1 cellular context compared by ENCODE assay signal in the genomic region with DNA sequence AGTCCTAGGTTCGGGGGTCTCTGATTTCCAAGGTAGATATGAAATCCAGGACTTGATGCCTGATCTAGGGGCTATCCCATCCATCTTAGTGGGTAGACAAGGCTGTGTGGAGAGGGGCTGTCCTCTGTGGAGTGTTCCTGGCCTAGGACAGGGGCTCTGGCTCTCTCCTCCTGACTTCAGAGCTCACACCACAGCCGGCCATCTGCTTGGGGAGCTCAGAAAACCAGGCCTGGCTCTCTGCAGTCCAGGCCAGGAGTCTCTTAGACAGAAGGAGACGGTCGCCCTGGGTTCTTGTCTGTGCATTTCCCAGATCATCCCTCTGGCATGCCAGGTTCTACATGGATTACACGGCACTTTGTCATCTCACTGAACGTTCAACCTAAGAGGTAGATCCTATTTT.
TF ChIP-seq lines count a peak whose summit lies in the region.

No MANE protein-coding gene starts in this region.

TF ChIP-seq in SK-N-SH, 30 proteins besides CTCF, POLR2A, EP300 and RAD21:
- TF ChIP-seq ELF1 (IDR thresholded peaks at IDR 0.05) (no peak), USF2 (IDR thresholded peaks at IDR 0.05; ENCODE audit: borderline replicate concordance, low read depth, low read length) (no peak), RFX5 (IDR thresholded peaks at IDR 0.05; ENCODE audit: low read length) (no peak), POLR2AphosphoS5 (IDR thresholded peaks at IDR 0.05; ENCODE audit: low read depth, low read length) (no peak), TEAD4 (IDR thresholded peaks at IDR 0.05; ENCODE audit: borderline replicate concordance, insufficient read depth) (no peak), SMC3 (IDR thresholded peaks at IDR 0.05; ENCODE audit: low read depth, low read length) (no peak), PBX3 (IDR thresholded peaks at IDR 0.05) (no peak), NFIC (IDR thresholded peaks at IDR 0.05; ENCODE audit: borderline replicate concordance) (no peak), TAF1 (IDR thresholded peaks at IDR 0.05; ENCODE audit: borderline replicate concordance, low read depth, low read length) (no peak)
- TF ChIP-seq, protein P1, sequence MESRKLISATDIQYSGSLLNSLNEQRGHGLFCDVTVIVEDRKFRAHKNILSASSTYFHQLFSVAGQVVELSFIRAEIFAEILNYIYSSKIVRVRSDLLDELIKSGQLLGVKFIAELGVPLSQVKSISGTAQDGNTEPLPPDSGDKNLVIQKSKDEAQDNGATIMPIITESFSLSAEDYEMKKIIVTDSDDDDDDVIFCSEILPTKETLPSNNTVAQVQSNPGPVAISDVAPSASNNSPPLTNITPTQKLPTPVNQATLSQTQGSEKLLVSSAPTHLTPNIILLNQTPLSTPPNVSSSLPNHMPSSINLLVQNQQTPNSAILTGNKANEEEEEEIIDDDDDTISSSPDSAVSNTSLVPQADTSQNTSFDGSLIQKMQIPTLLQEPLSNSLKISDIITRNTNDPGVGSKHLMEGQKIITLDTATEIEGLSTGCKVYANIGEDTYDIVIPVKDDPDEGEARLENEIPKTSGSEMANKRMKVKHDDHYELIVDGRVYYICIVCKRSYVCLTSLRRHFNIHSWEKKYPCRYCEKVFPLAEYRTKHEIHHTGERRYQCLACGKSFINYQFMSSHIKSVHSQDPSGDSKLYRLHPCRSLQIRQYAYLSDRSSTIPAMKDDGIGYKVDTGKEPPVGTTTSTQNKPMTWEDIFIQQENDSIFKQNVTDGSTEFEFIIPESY (IDR thresholded peaks at IDR 0.05; ENCODE audit: borderline replicate concordance, low read depth), result no peak
- TF ChIP-seq, protein P2, sequence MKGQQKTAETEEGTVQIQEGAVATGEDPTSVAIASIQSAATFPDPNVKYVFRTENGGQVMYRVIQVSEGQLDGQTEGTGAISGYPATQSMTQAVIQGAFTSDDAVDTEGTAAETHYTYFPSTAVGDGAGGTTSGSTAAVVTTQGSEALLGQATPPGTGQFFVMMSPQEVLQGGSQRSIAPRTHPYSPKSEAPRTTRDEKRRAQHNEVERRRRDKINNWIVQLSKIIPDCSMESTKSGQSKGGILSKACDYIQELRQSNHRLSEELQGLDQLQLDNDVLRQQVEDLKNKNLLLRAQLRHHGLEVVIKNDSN (IDR thresholded peaks at IDR 0.05; ENCODE audit: borderline replicate concordance, low read depth), result no peak
- TF ChIP-seq, protein P3, sequence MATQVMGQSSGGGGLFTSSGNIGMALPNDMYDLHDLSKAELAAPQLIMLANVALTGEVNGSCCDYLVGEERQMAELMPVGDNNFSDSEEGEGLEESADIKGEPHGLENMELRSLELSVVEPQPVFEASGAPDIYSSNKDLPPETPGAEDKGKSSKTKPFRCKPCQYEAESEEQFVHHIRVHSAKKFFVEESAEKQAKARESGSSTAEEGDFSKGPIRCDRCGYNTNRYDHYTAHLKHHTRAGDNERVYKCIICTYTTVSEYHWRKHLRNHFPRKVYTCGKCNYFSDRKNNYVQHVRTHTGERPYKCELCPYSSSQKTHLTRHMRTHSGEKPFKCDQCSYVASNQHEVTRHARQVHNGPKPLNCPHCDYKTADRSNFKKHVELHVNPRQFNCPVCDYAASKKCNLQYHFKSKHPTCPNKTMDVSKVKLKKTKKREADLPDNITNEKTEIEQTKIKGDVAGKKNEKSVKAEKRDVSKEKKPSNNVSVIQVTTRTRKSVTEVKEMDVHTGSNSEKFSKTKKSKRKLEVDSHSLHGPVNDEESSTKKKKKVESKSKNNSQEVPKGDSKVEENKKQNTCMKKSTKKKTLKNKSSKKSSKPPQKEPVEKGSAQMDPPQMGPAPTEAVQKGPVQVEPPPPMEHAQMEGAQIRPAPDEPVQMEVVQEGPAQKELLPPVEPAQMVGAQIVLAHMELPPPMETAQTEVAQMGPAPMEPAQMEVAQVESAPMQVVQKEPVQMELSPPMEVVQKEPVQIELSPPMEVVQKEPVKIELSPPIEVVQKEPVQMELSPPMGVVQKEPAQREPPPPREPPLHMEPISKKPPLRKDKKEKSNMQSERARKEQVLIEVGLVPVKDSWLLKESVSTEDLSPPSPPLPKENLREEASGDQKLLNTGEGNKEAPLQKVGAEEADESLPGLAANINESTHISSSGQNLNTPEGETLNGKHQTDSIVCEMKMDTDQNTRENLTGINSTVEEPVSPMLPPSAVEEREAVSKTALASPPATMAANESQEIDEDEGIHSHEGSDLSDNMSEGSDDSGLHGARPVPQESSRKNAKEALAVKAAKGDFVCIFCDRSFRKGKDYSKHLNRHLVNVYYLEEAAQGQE (IDR thresholded peaks at IDR 0.05; ENCODE audit: low read depth, low read length), result no peak
